Comparison of ENCODE assay signal across 9 cellular contexts in the genomic region with DNA sequence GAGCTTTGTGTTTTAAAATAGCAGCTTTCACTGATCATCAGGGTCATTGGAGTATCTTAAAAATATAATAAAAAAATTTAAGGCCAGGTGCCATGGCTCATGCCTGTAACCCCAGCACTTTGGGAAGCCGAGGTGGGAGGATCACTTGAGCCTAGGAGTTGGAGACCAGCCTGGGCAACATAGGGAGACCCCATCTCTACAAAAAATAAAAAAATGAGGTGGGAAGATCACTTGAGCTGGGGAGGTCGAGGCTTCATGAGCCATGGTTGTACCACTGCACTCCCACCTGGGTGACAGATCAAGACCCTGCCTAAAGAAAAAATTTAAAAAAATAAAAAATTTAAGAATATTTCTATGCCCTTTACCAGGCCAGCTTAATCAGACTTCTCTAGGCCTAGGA. TPM values are rescaled to one million over a fixed set of nuclear protein-coding genes. Genes with fewer than 3 reads are reported as not detected.
DNase-seq lines count a peak whose midpoint lies in the region; ATAC-seq and TF ChIP-seq lines count a peak whose summit lies in the region.
"Had no signal": no experiment of that assay in that cellular context is flagged by ENCODE, and none has a peak within 500 bp of the region (broad histone marks: within the 10 kb centered on the region; RNA-seq: fewer than 3 reads in every experiment).

No MANE protein-coding gene starts in this region.

- H4K20me1 ChIP-seq in DOHH2 (ENCODE audit: control insufficient read depth, insufficient read depth, low read depth, low read length), result peaks cover 24% of the 10 kb centered on the region
- peaks cover 7% of the 10 kb centered on the region; the same call in 1 of the 2 replicates for H4K20me1 ChIP-seq in OCI-LY7 (ENCODE audit: insufficient read depth, low read length)

- no peak for ATAC-seq in HG03565 (IDR thresholded peaks at IDR 0.05; ENCODE audit: unreplicated experiment)
- ATAC-seq: body of pancreas had no signal

- H3K4me3 Mint-ChIP-seq in osteocyte (ENCODE audit: unreplicated experiment), result peak overlapping the region; percentile 98

- H3K36me3 ChIP-seq in DOHH2 (ENCODE audit: control insufficient read depth, low read length), result peaks cover 75% of the 10 kb centered on the region
- peaks cover 62% of the 10 kb centered on the region for H3K36me3 ChIP-seq in OCI-LY7 (ENCODE audit: insufficient read depth, low read length)

- H3K4me3 ChIP-seq in DOHH2 (ENCODE audit: low read length) (peak overlapping the region; percentile 99), OCI-LY7 (ENCODE audit: low read depth, low read length, poor library complexity, severe bottlenecking) (peak overlapping the region; percentile 93)

- TF ChIP-seq CTCF in DOHH2 (IDR thresholded peaks at IDR 0.05; ENCODE audit: low read depth, low read length, poor library complexity, severe bottlenecking), result no peak
- no peak for TF ChIP-seq CTCF in OCI-LY7 (conservative IDR thresholded peaks at IDR 0.05; ENCODE audit: low read length)
- no peak for TF ChIP-seq CTCF in osteocyte (IDR thresholded peaks at IDR 0.05)

- H3K79me2 ChIP-seq in DOHH2 (ENCODE audit: control insufficient read depth, low read length), result peaks cover 65% of the 10 kb centered on the region
- H3K79me2 ChIP-seq in OCI-LY7 (ENCODE audit: insufficient read depth, low read depth, low read length), result peaks cover 58% of the 10 kb centered on the region

- CTCF ChIA-PET in OCI-LY7 (lab: Charles Lee; ENCODE audit: unreplicated experiment), result interaction anchor here (0.6 to 1.0 kb wide), 2 partner anchors 36 to 120 kb away, joined by 3 read pairs; a partner anchor contains a TSS

- H3K9me3 Mint-ChIP-seq in osteocyte (ENCODE audit: unreplicated experiment), result no peaks in the 10 kb centered on the region

- peaks cover 51% of the 10 kb centered on the region for H3F3A ChIP-seq in DOHH2 (ENCODE audit: control insufficient read depth, insufficient read depth)

- BruUV-seq in OCI-LY7 (replicated peaks; lab: Mats Ljungman, UMichigan), result TSS peak; percentile 67

- no peaks in the 10 kb centered on the region for H3K9me2 ChIP-seq in DOHH2 (replicated peaks; ENCODE audit: control insufficient read depth, low read length)
- H3K9me2 ChIP-seq in OCI-LY7 (ENCODE audit: insufficient read depth, low read length), result no peaks in the 10 kb centered on the region

- peaks cover 30% of the 10 kb centered on the region for H3K4me1 Mint-ChIP-seq in osteocyte (ENCODE audit: unreplicated experiment)

- H3K9me3 ChIP-seq in DOHH2 (ENCODE audit: control insufficient read depth, insufficient read depth, low read length) (no peaks in the 10 kb centered on the region), OCI-LY7 (ENCODE audit: low read length) (peaks cover 4% of the 10 kb centered on the region; the same call in 1 of the 2 replicates)
- H3K9me3 ChIP-seq: body of pancreas had no signal

- peaks cover 22% of the 10 kb centered on the region for H3K36me3 Mint-ChIP-seq in osteocyte (ENCODE audit: unreplicated experiment)

- H2AFZ ChIP-seq in OCI-LY7 (ENCODE audit: low read length), result no peak overlapping the region

- no peak for DNase-seq in OCI-LY7 (ENCODE audit: low spot score)
- DNase-seq in epithelial cell of prostate (ENCODE audit: low read depth, low spot score), result no peak
- no peak for DNase-seq in osteocyte (ENCODE audit: extremely low spot score, unreplicated experiment)
- no peak for DNase-seq in MV-4-11 (lab: John Stamatoyannopoulos, UW)
- DNase-seq in AG08395 (ENCODE audit: low spot score), result no peak
- no peak for DNase-seq in NCI-H187 (lab: John Stamatoyannopoulos, UW)

- peak overlapping the region; percentile 95 for H3K27ac Mint-ChIP-seq in osteocyte (ENCODE audit: unreplicated experiment)

- peak overlapping the region; percentile 95 for H3K27ac ChIP-seq in DOHH2 (ENCODE audit: low read depth, low read length)
- peak overlapping the region; percentile 94 for H3K27ac ChIP-seq in OCI-LY7 (ENCODE audit: low read depth, low read length, poor library complexity, severe bottlenecking)
- H3K27ac ChIP-seq in epithelial cell of prostate, result peak overlapping the region; percentile 54

- H3K27me3 Mint-ChIP-seq in osteocyte (ENCODE audit: unreplicated experiment), result no peaks in the 10 kb centered on the region

- H3K4me1 ChIP-seq in DOHH2 (ENCODE audit: control insufficient read depth, low read length), result peaks cover 76% of the 10 kb centered on the region
- H3K4me1 ChIP-seq in OCI-LY7 (ENCODE audit: insufficient read depth, low read length, poor library complexity, severe bottlenecking), result peaks cover 77% of the 10 kb centered on the region

- H3K27me3 ChIP-seq in DOHH2 (ENCODE audit: control insufficient read depth, low read length), result no peaks in the 10 kb centered on the region
- H3K27me3 ChIP-seq: body of pancreas had no signal

- POLR2A ChIA-PET in OCI-LY7 (lab: Charles Lee), result interaction anchor here (0.5 to 2.3 kb wide), 6 partner anchors 15 to 158 kb away, joined by 3 to 7 read pairs (median 4); a partner anchor contains a TSS

- intact Hi-C loops in OCI-LY7 (cut with micrococcal nuclease; ENCODE audit: unreplicated experiment), result no loop called here

- H3K4me2 ChIP-seq in DOHH2 (ENCODE audit: low read length), result peak overlapping the region; percentile 89
- peak overlapping the region; percentile 97 for H3K4me2 ChIP-seq in OCI-LY7 (ENCODE audit: low read length)

RNA-seq across cellular contexts. Expression of a gene that starts 1.5 kb away (rescaled TPM):
- total RNA-seq in OCI-LY7 (2014; rRNA removed; shearing (Covaris generic)), result 90.6 and 104 TPM in 2 replicates
- total RNA-seq in OCI-LY7 (2022), result 287 and 320 TPM in 2 replicates
- 24.7 and 25.8 TPM in 2 replicates for total RNA-seq in osteocyte

RNA-seq across cellular contexts. Expression of a gene that starts 30.8 kb away (rescaled TPM):
- total RNA-seq in OCI-LY7 (2014; rRNA removed; shearing (Covaris generic)), result 91.9 and 135 TPM in 2 replicates
- total RNA-seq in OCI-LY7 (2022), result 174 and 182 TPM in 2 replicates
- 249 and 258 TPM in 2 replicates for total RNA-seq in osteocyte
